In genomic region chr11:2139691-2140337, GRCh38 we compare ENCODE assay signal across 1 cellular context.
TF ChIP-seq lines count a peak whose summit lies in the region.

No MANE protein-coding gene starts in this region.

TF ChIP-seq in neural cell, 6 proteins besides CTCF, POLR2A, EP300 and RAD21:
- TF ChIP-seq, protein P1, sequence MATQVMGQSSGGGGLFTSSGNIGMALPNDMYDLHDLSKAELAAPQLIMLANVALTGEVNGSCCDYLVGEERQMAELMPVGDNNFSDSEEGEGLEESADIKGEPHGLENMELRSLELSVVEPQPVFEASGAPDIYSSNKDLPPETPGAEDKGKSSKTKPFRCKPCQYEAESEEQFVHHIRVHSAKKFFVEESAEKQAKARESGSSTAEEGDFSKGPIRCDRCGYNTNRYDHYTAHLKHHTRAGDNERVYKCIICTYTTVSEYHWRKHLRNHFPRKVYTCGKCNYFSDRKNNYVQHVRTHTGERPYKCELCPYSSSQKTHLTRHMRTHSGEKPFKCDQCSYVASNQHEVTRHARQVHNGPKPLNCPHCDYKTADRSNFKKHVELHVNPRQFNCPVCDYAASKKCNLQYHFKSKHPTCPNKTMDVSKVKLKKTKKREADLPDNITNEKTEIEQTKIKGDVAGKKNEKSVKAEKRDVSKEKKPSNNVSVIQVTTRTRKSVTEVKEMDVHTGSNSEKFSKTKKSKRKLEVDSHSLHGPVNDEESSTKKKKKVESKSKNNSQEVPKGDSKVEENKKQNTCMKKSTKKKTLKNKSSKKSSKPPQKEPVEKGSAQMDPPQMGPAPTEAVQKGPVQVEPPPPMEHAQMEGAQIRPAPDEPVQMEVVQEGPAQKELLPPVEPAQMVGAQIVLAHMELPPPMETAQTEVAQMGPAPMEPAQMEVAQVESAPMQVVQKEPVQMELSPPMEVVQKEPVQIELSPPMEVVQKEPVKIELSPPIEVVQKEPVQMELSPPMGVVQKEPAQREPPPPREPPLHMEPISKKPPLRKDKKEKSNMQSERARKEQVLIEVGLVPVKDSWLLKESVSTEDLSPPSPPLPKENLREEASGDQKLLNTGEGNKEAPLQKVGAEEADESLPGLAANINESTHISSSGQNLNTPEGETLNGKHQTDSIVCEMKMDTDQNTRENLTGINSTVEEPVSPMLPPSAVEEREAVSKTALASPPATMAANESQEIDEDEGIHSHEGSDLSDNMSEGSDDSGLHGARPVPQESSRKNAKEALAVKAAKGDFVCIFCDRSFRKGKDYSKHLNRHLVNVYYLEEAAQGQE (IDR thresholded peaks at IDR 0.05; ENCODE audit: borderline replicate concordance), result no peak
- TF ChIP-seq TAF1 (IDR thresholded peaks at IDR 0.05; ENCODE audit: low read depth) (no peak), EZH2 (IDR thresholded peaks at IDR 0.05; ENCODE audit: borderline replicate concordance, insufficient read depth, low read length, poor library complexity, severe bottlenecking) (no peak), SMC3 (conservative IDR thresholded peaks at IDR 0.05; ENCODE audit: poor library complexity) (no peak), MXI1 (conservative IDR thresholded peaks at IDR 0.05; ENCODE audit: poor library complexity, severe bottlenecking) (no peak), POLR2AphosphoS5 (IDR thresholded peaks at IDR 0.05) (no peak)
